In genomic region chr9:38421498-38422211, GRCh38 we compare ENCODE assay signal across 12 cellular contexts. TPM values are rescaled to one million over a fixed set of nuclear protein-coding genes. Genes with fewer than 3 reads are reported as not detected.
DNase-seq lines count a peak whose midpoint lies in the region; ATAC-seq and TF ChIP-seq lines count a peak whose summit lies in the region.
"Had no signal": no experiment of that assay in that cellular context is flagged by ENCODE, and none has a peak within 500 bp of the region (broad histone marks: within the 10 kb centered on the region; RNA-seq: fewer than 3 reads in every experiment).

No MANE protein-coding gene starts in this region.

- peak overlapping the region; percentile 92 for H3K4me3 Mint-ChIP-seq in glutamatergic neuron (ENCODE audit: unreplicated experiment)

- no peaks in the 10 kb centered on the region for H3K36me3 ChIP-seq in tibial artery

- H3K9me3 ChIP-seq in tibial artery: no peaks in the 10 kb centered on the region
- H3K9me3 ChIP-seq: A549 had no signal

- TF ChIP-seq CTCF in glutamatergic neuron (IDR thresholded peaks at IDR 0.05; ENCODE audit: partially characterized antibody, unreplicated experiment) (no peak), tibial artery (IDR thresholded peaks at IDR 0.05) (no peak)

- H3K4me3 ChIP-seq in tibial artery: no peak overlapping the region
- H3K4me3 ChIP-seq: A549 had no signal

- H3K27me3 ChIP-seq in tibial artery: no peaks in the 10 kb centered on the region

- H3K36me3 Mint-ChIP-seq in glutamatergic neuron (ENCODE audit: unreplicated experiment): no peaks in the 10 kb centered on the region

- peaks cover 27% of the 10 kb centered on the region for H3K9me3 Mint-ChIP-seq in glutamatergic neuron (ENCODE audit: unreplicated experiment)

- DNase-seq in NCI-H1436 (lab: John Stamatoyannopoulos, UW): peak; percentile 10
- DNase-seq in NCI-H1436 treated with DMSO at 0.1 percent for 48 hours (lab: John Stamatoyannopoulos, UW): no peak
- DNase-seq in NCI-H524 (lab: John Stamatoyannopoulos, UW): peak; percentile 94 to 98
- DNase-seq in glutamatergic neuron: peak; percentile 68
- DNase-seq in tibial artery: peak in 1 of 2 donors; percentile 24
- DNase-seq in NCI-H2029 (lab: John Stamatoyannopoulos, UW): no peak
- DNase-seq: aorta, KBM-7, OCI-M1 had no signal

- H3K4me1 ChIP-seq in tibial artery: peaks cover 0 to 46% (median 16%) of the 10 kb centered on the region in 4 donors
- H3K4me1 ChIP-seq: A549 had no signal

- peak overlapping the region; percentile 70 to 75 for H3K27ac ChIP-seq in tibial artery
- H3K27ac ChIP-seq: A549 had no signal

- H3K27ac Mint-ChIP-seq in glutamatergic neuron (ENCODE audit: unreplicated experiment): peak overlapping the region; percentile 100

- peaks cover 26% of the 10 kb centered on the region for H3K27me3 Mint-ChIP-seq in glutamatergic neuron (ENCODE audit: unreplicated experiment)

- ATAC-seq in GM21737 (IDR thresholded peaks at IDR 0.05; ENCODE audit: unreplicated experiment) (no peak), GM21576 (IDR thresholded peaks at IDR 0.05; ENCODE audit: unreplicated experiment) (no peak)
- ATAC-seq: A549 had no signal

- intact Hi-C loops in tibial artery (cut with DNase I; ENCODE audit: low total_unique reads): loop anchor here (5.0 kb wide), 1 partner anchor 519 kb away; the partner anchor contains the start of gene SLC25A51

- H3K4me1 Mint-ChIP-seq in glutamatergic neuron (ENCODE audit: low read depth, unreplicated experiment): peaks cover 49% of the 10 kb centered on the region

RNA-seq across cellular contexts. Expression of gene IGFBPL1, which starts 2.6 kb away (rescaled TPM):
- total RNA-seq in glutamatergic neuron (ENCODE audit: unreplicated experiment): 590 TPM

RNA-seq across cellular contexts. Expression of gene ALDH1B1, which starts 29.2 kb away (rescaled TPM):
- 15.3 TPM for total RNA-seq in glutamatergic neuron (ENCODE audit: unreplicated experiment)

Comparison
In these comparisons a context has a peak if more than half of its experiments do, and no peak if none do; other contexts are left out.
1. DNase-seq: peak in NCI-H1436 (single experiment), NCI-H524 (2 of 2) and glutamatergic neuron (single experiment); none in NCI-H1436 treated with DMSO at 0.1 percent for 48 hours (single experiment) and NCI-H2029 (single experiment).